ENCODE assay signal across 34 cellular contexts in the genomic region with DNA sequence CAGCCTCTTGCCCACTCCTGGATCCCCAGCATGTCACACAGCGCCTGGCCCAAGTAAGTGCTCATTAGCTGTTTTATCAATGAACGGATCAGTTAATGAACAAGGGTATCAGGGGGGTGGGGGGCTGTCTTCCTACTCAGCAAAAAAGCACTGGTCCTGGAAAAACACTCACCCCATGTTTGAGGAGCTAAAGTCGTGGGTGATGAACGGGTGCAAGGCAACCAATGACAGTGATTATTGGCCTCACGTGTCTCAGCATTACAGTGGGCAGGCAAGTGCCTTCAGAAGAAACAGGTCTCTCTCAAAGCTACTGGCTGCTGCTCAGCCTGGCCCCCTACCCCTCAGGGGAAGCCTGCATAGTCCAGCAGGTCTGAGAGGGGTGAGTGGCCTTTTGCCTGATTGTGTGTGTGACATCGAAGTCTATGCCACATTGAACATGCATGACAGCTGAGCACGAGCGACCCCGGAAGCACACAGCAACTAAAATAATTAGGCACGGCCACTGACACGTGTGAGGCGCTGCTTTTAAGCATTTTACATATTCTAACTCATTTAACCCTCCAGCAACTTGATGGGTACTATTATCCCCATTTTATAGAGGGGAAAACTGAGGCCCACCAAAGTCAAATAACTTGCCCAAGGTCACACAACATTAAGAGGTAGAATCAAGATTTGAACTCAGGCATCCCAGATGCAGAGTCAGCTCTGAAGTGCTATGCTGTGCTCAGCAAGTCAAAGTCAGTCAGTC. TPM values are rescaled to one million over a fixed set of nuclear protein-coding genes. Genes with fewer than 3 reads are reported as not detected.
"Had no signal": no experiment of that assay in that cellular context is flagged by ENCODE, and none has a peak within 500 bp of the region (broad histone marks: within the 10 kb centered on the region; RNA-seq: fewer than 3 reads in every experiment).

No MANE protein-coding gene starts in this region.

- ATAC-seq: activated T-helper 17 cell treated with anti-CD3 and anti-CD28 coated beads, Interleukin-2, amount 50 U/mL, for 72 hours had no signal

- H3K4me1 Mint-ChIP-seq: activated B cell treated with CpG ODN at 0.5 μM for 24 hours; activated naive CD8-positive, alpha-beta T cell treated with anti-CD3 and anti-CD28 coated beads for 36 hours; activated T-helper 17 cell treated with anti-CD3 and anti-CD28 coated beads, Interleukin-2, amount 50 U/mL, for 72 hours; central memory CD8-positive, alpha-beta T cell had no signal

- H2AFZ ChIP-seq: PC-9 had no signal

- H3K27ac Mint-ChIP-seq: activated B cell treated with CpG ODN at 0.5 μM for 24 hours; activated CD4-positive, alpha-beta memory T cell treated with anti-CD3 and anti-CD28 coated beads for 36 hours; activated naive CD8-positive, alpha-beta T cell treated with anti-CD3 and anti-CD28 coated beads for 36 hours; activated T-helper 17 cell treated with anti-CD3 and anti-CD28 coated beads, Interleukin-2, amount 50 U/mL, for 72 hours had no signal

- DNase-seq: activated B cell treated with CpG ODN at 0.5 μM for 24 hours; activated CD4-positive, alpha-beta memory T cell treated with anti-CD3 and anti-CD28 coated beads for 36 hours; activated CD4-positive, alpha-beta T cell treated with anti-CD3 and anti-CD28 coated beads for 4 hours; activated CD4-positive, alpha-beta T cell treated with anti-CD3 and anti-CD28 coated beads, Interleukin-2, amount 50 U/mL, for 1 hour; activated CD4-positive, CD25-positive, alpha-beta regulatory T cell treated with anti-CD3 and anti-CD28 coated beads, Interleukin-2, amount 50 U/mL, for 72 hours; activated CD8-positive, alpha-beta memory T cell treated with anti-CD3 and anti-CD28 coated beads, Interleukin-2, amount 50 U/mL, for 4 hours; activated naive CD4-positive, alpha-beta T cell treated with anti-CD3 and anti-CD28 coated beads, Interleukin-2, amount 50 U/mL, for 16 hours; activated naive CD8-positive, alpha-beta T cell treated with anti-CD3 and anti-CD28 coated beads for 36 hours; activated T-cell treated with anti-CD3 and anti-CD28 coated beads, Interleukin-2, amount 50 U/mL, for 48 hours; amniotic stem cell; brain microvascular endothelial cell; Karpas-422; KBM-7; NCI-H1105; NCI-H1417 treated with DMSO at 0.1 percent for 48 hours; NCI-H1930; NCI-H2081 treated with DMSO at 0.1 percent for 48 hours; NCI-H345; NCI-H526; NCI-H748 treated with DMSO at 0.1 percent for 48 hours; NK-92 treated with Interleukin-12 subunit alpha and Interleukin-12 subunit beta, amount 100 ng/mL, for 24 hours; PC-9; Right ventricle myocardium superior; SW 1271; T-helper 1 cell; T-helper 2 cell; T-helper 9 cell had no signal

- H3K4me2 ChIP-seq: PC-9 had no signal

- H3K27me3 Mint-ChIP-seq: activated CD4-positive, alpha-beta memory T cell treated with anti-CD3 and anti-CD28 coated beads for 36 hours; activated naive CD8-positive, alpha-beta T cell treated with anti-CD3 and anti-CD28 coated beads for 36 hours; activated T-helper 17 cell treated with anti-CD3 and anti-CD28 coated beads, Interleukin-2, amount 50 U/mL, for 72 hours; central memory CD8-positive, alpha-beta T cell had no signal

- H3K36me3 Mint-ChIP-seq: activated CD4-positive, alpha-beta memory T cell treated with anti-CD3 and anti-CD28 coated beads for 36 hours; activated naive CD8-positive, alpha-beta T cell treated with anti-CD3 and anti-CD28 coated beads for 36 hours had no signal

- H3K9me3 Mint-ChIP-seq: activated B cell treated with CpG ODN at 0.5 μM for 24 hours; activated CD4-positive, alpha-beta memory T cell treated with anti-CD3 and anti-CD28 coated beads for 36 hours; activated naive CD8-positive, alpha-beta T cell treated with anti-CD3 and anti-CD28 coated beads for 36 hours; activated T-helper 17 cell treated with anti-CD3 and anti-CD28 coated beads, Interleukin-2, amount 50 U/mL, for 72 hours; central memory CD8-positive, alpha-beta T cell had no signal

- H3K4me3 Mint-ChIP-seq: activated B cell treated with CpG ODN at 0.5 μM for 24 hours; activated CD4-positive, alpha-beta memory T cell treated with anti-CD3 and anti-CD28 coated beads for 36 hours; activated naive CD8-positive, alpha-beta T cell treated with anti-CD3 and anti-CD28 coated beads for 36 hours; activated T-helper 17 cell treated with anti-CD3 and anti-CD28 coated beads, Interleukin-2, amount 50 U/mL, for 72 hours; central memory CD8-positive, alpha-beta T cell had no signal

- H3K36me3 ChIP-seq: brain microvascular endothelial cell had no signal

- H3K27me3 ChIP-seq: brain microvascular endothelial cell had no signal

- H3K27ac ChIP-seq: brain microvascular endothelial cell, PC-9, VCaP had no signal

- H3K4me3 ChIP-seq: PC-9 had no signal

RNA-seq across cellular contexts. Expression of a gene that starts 2.6 kb away (rescaled TPM):
- total RNA-seq: activated B cell treated with CpG ODN at 0.5 μM for 24 hours; activated CD4-positive, alpha-beta memory T cell treated with anti-CD3 and anti-CD28 coated beads for 36 hours; activated naive CD8-positive, alpha-beta T cell treated with anti-CD3 and anti-CD28 coated beads for 36 hours; activated T-helper 17 cell treated with anti-CD3 and anti-CD28 coated beads, Interleukin-2, amount 50 U/mL, for 72 hours; aorta; MCF 10A; NCI-H460; OCI-LY7; PC-9; Right ventricle myocardium superior had no signal

RNA-seq across cellular contexts. Expression of a gene that starts 25.9 kb away (rescaled TPM):
- total RNA-seq: activated B cell treated with CpG ODN at 0.5 μM for 24 hours; activated CD4-positive, alpha-beta memory T cell treated with anti-CD3 and anti-CD28 coated beads for 36 hours; activated naive CD8-positive, alpha-beta T cell treated with anti-CD3 and anti-CD28 coated beads for 36 hours; activated T-helper 17 cell treated with anti-CD3 and anti-CD28 coated beads, Interleukin-2, amount 50 U/mL, for 72 hours; aorta; MCF 10A; NCI-H460; OCI-LY7; PC-9; Right ventricle myocardium superior had no signal

RNA-seq across cellular contexts. Expression of a gene that starts 58.0 kb away (rescaled TPM):
- total RNA-seq: activated B cell treated with CpG ODN at 0.5 μM for 24 hours; activated CD4-positive, alpha-beta memory T cell treated with anti-CD3 and anti-CD28 coated beads for 36 hours; activated naive CD8-positive, alpha-beta T cell treated with anti-CD3 and anti-CD28 coated beads for 36 hours; activated T-helper 17 cell treated with anti-CD3 and anti-CD28 coated beads, Interleukin-2, amount 50 U/mL, for 72 hours; aorta; MCF 10A; NCI-H460; OCI-LY7; PC-9; Right ventricle myocardium superior had no signal
- polyA plus RNA-seq: aorta had no signal
